In genomic region chr17:49616546-49617205, GRCh38 we compare ENCODE assay signal across 9 cellular contexts. TPM values are rescaled to one million over a fixed set of nuclear protein-coding genes. Genes with fewer than 3 reads are reported as not detected.
DNase-seq lines count a peak whose midpoint lies in the region; ATAC-seq, FAIRE-seq and TF ChIP-seq lines count a peak whose summit lies in the region.
"Had no signal": no experiment of that assay in that cellular context is flagged by ENCODE, and none has a peak within 500 bp of the region (broad histone marks: within the 10 kb centered on the region; RNA-seq: fewer than 3 reads in every experiment).

No MANE protein-coding gene starts in this region.

- H3K36me3 ChIP-seq in bronchial epithelial cell (ENCODE audit: control insufficient read depth, insufficient read depth, low read length), result peaks cover 10% of the 10 kb centered on the region
- H3K36me3 ChIP-seq in thoracic aorta, result peaks cover 18% of the 10 kb centered on the region
- H3K36me3 ChIP-seq in SJCRH30, result peaks cover 17% of the 10 kb centered on the region

- H3K27ac ChIP-seq in thoracic aorta (peak overlapping the region; percentile 51 to 69), SJCRH30 (no peak overlapping the region)

- peak; percentile 32 for FAIRE-seq in bronchial epithelial cell (lab: Jason Lieb, UNC)
- FAIRE-seq: frontal cortex had no signal

- H3K27me3 ChIP-seq in bronchial epithelial cell (ENCODE audit: control insufficient read depth, insufficient read depth, low read length), result no peaks in the 10 kb centered on the region
- H3K27me3 ChIP-seq in thoracic aorta (replicated peaks; ENCODE audit: insufficient read depth), result no peaks in the 10 kb centered on the region
- no peaks in the 10 kb centered on the region for H3K27me3 ChIP-seq in SJCRH30

- H3K9me3 ChIP-seq in thoracic aorta (no peaks in the 10 kb centered on the region), SJCRH30 (replicated peaks) (no peaks in the 10 kb centered on the region)

- DNase-seq in LNCaP clone FGC (ENCODE audit: low read depth), result peak; percentile 41
- DNase-seq in bronchial epithelial cell (ENCODE audit: low read depth), result no peak
- no peak for DNase-seq in left lobe of liver (ENCODE audit: low spot score)
- DNase-seq in thoracic aorta (ENCODE audit: low spot score), result no peak
- DNase-seq in HK-2 (ENCODE audit: unreplicated experiment), result no peak
- DNase-seq in SJCRH30, result no peak
- DNase-seq: activated CD8-positive, alpha-beta memory T cell treated with anti-CD3 and anti-CD28 coated beads, Interleukin-2, amount 50 U/mL, for 4 hours had no signal

- H3K4me3 ChIP-seq in LNCaP clone FGC (ENCODE audit: low read depth, low read length) (no peak overlapping the region), bronchial epithelial cell (ENCODE audit: low read depth, low read length) (no peak overlapping the region), thoracic aorta (peak overlapping the region; percentile 30), SJCRH30 (no peak overlapping the region)

- H3K4me1 ChIP-seq in thoracic aorta (ENCODE audit: control insufficient read depth in 1 of 2, low read depth in 2 of 2), result peaks cover 33 to 82% of the 10 kb centered on the region in 2 donors
- H3K4me1 ChIP-seq in SJCRH30, result no peaks in the 10 kb centered on the region

- ATAC-seq in left lobe of liver (peak; percentile 74), thoracic aorta (ENCODE audit: insufficient number of reproducible peaks, low FRiP score, low read depth) (no peak), GM19397 (IDR thresholded peaks at IDR 0.05; ENCODE audit: unreplicated experiment) (no peak)

- TF ChIP-seq CTCF in LNCaP clone FGC (IDR thresholded peaks at IDR 0.05; ENCODE audit: control insufficient read depth, extremely low read depth, insufficient read depth) (no peak), bronchial epithelial cell (IDR thresholded peaks at IDR 0.05; ENCODE audit: insufficient read depth, low read length, severe bottlenecking) (no peak), thoracic aorta (IDR thresholded peaks at IDR 0.05) (no peak)

RNA-seq across cellular contexts. Expression of gene NXPH3, which starts 41.0 kb away (rescaled TPM):
- total RNA-seq in bronchial epithelial cell (not detected in 2 replicates), left lobe of liver (0.08 TPM), thoracic aorta (100 to 1,000 TPM in 1 of 2 donors, 10 to 100 TPM in 1; 61.7 to 131 TPM)
- total RNA-seq in SJCRH30 (2014; rRNA removed; shearing (Covaris generic)), result 1.0 and 1.2 TPM in 2 replicates

Comparison
In these comparisons a context has a peak if more than half of its experiments do, and no peak if none do; other contexts are left out.
1. RNA of gene NXPH3, which starts 41.0 kb away (total RNA-seq): 61.7 to 131 TPM in thoracic aorta; 1.0 to 1.2 TPM in SJCRH30, 0.08 TPM in left lobe of liver (single experiment) and not detected in bronchial epithelial cell; every median in the first group is over 10 times any median in the second.